23 cellular contexts compared by ENCODE assay signal in genomic region chr3:4812509-4812908, GRCh38.
DNase-seq lines count a peak whose midpoint lies in the region; ATAC-seq, FAIRE-seq and TF ChIP-seq lines count a peak whose summit lies in the region.
"Had no signal": no experiment of that assay in that cellular context is flagged by ENCODE, and none has a peak within 500 bp of the region (broad histone marks: within the 10 kb centered on the region; RNA-seq: fewer than 3 reads in every experiment).

No MANE protein-coding gene starts in this region.

- DNase-seq in Ammon's horn (ENCODE audit: low spot score) (peak; percentile 25), K562 (ENCODE audit: extremely low read depth in 1 of 4, low spot score in 3 of 4) (no peak), sciatic nerve (ENCODE audit: low spot score) (no peak), NCI-H1417 treated with DMSO at 0.1 percent for 48 hours (lab: John Stamatoyannopoulos, UW) (no peak), G401 (ENCODE audit: low spot score) (no peak)
- DNase-seq in activated CD8-positive, alpha-beta memory T cell treated with anti-CD3 and anti-CD28 coated beads for 24 hours = no peak
- DNase-seq: BE2C; Caco-2; CD4-positive, CD25-positive, alpha-beta regulatory T cell; GF-D8; HCEC 1CT; MM.1S; NCI-H1092; NCI-H1694; NCI-H2081 treated with DMSO at 0.1 percent for 48 hours; NCI-H510A; NCI-H748 treated with DMSO at 0.1 percent for 48 hours; NK-92 treated with Interleukin-12 subunit alpha and Interleukin-12 subunit beta, amount 100 ng/mL, for 24 hours; Peyer's patch; Right ventricle myocardium superior had no signal

- H3K4me3 ChIP-seq in K562 = no peak overlapping the region
- H3K4me3 ChIP-seq in gastroesophageal sphincter = no peak overlapping the region
- H3K4me3 ChIP-seq: GM23338, Peyer's patch had no signal

- POLR2A ChIA-PET in K562 (lab: Yijun Ruan, JAX) = interaction anchor here (0.8 to 1.3 kb wide), 2 partner anchors 13 to 19 kb away, joined by 4 to 5 read pairs; no protein-coding TSS in a partner anchor

- H2AFZ ChIP-seq in K562 (ENCODE audit: low read depth, low read length) = no peak overlapping the region
- H2AFZ ChIP-seq: GM23338 had no signal

- no peak for TF ChIP-seq CTCF in K562 (IDR thresholded peaks at IDR 0.05 in 2 of 3, conservative IDR thresholded peaks at IDR 0.05 in 1 of 3; ENCODE audit: insufficient read depth in 2 of 3, low read depth in 1 of 3, low read length in 3 of 3)
- no peak for TF ChIP-seq CTCF in gastroesophageal sphincter (IDR thresholded peaks at IDR 0.05)

- intact Hi-C loops in K562 (cut with micrococcal nuclease) (loop anchor here (5.0 kb wide), 2 partner anchors 245 to 380 kb away; no protein-coding TSS in a partner anchor), sciatic nerve (cut with DNase I) (no loop called here)

- no peak for TF ChIP-seq RAD21 in K562 (CRISPR knock-in tag; conservative IDR thresholded peaks at IDR 0.05 in 1 of 2, IDR thresholded peaks at IDR 0.05 in 1 of 2)

- peaks cover 17% of the 10 kb centered on the region for H3K36me3 ChIP-seq in K562 (ENCODE audit: control insufficient read depth, insufficient read depth, low read length)
- H3K36me3 ChIP-seq in gastroesophageal sphincter = peaks cover 0 to 73% of the 10 kb centered on the region in 2 donors
- H3K36me3 ChIP-seq: Peyer's patch had no signal

- in situ Hi-C loops in K562 (cut with MboI) = loop anchor here (5.0 kb wide), 1 partner anchor 90 kb away; no protein-coding TSS in a partner anchor
- in situ Hi-C loops in G401 (cut with HindIII; ENCODE audit: low sequenced_read_pairs) = no loop called here

- ATAC-seq in K562 (no peak), gastroesophageal sphincter (no peak), sciatic nerve (peak; percentile 14), GM18868 (IDR thresholded peaks at IDR 0.05; ENCODE audit: unreplicated experiment) (no peak)
- ATAC-seq: GM23338 had no signal

- BruUV-seq in K562 (replicated peaks; lab: Mats Ljungman, UMichigan) = no TSS peak

- H3K9me3 ChIP-seq in K562 (replicated peaks; ENCODE audit: control insufficient read depth, insufficient read depth, low read depth, low read length) = no peaks in the 10 kb centered on the region
- H3K9me3 ChIP-seq in gastroesophageal sphincter = peaks cover 0 to 5% (median 0%) of the 10 kb centered on the region in 3 donors
- H3K9me3 ChIP-seq: BE2C, Caco-2, Peyer's patch had no signal

- H3K9ac ChIP-seq in K562 (ENCODE audit: insufficient read depth in 1 of 2, low read depth in 2 of 2, low read length in 2 of 2) = no peak overlapping the region

- FAIRE-seq in K562 (lab: Jason Lieb, UNC) = no peak

- 69% methylated on average over 5 of the region's 5 CpGs for WGBS in K562 (ENCODE audit: insufficient coverage, low coverage, missing lambda C conversion rate)
- 19 to 23% methylated on average over 5 of the region's 5 CpGs for WGBS in gastroesophageal sphincter (ENCODE audit: low coverage in 1 of 2), 2 donors

- H3K27ac ChIP-seq in K562 (ENCODE audit: extremely low read depth, low read depth, low read length) (no peak overlapping the region), gastroesophageal sphincter (peak overlapping the region in 3 of 4 donors; percentile 9 to 61 (median 25))
- H3K27ac ChIP-seq: Peyer's patch had no signal

- CTCF ChIA-PET in K562 (lab: Yijun Ruan, JAX; ENCODE audit: low intra/inter-chr PET ratio) = no interaction called here

- peaks cover 29% of the 10 kb centered on the region for H3K79me2 ChIP-seq in K562 (ENCODE audit: control insufficient read depth, insufficient read depth, low read length)

- H3K4me2 ChIP-seq in K562 (ENCODE audit: insufficient read depth, low read length) = no peak overlapping the region
- H3K4me2 ChIP-seq: GM23338 had no signal

- H3K27me3 ChIP-seq in K562 (ENCODE audit: control insufficient read depth in 2 of 2, insufficient read depth in 2 of 2, low read length in 2 of 2) (no peaks in the 10 kb centered on the region), gastroesophageal sphincter (no peaks in the 10 kb centered on the region)
- H3K27me3 ChIP-seq: BE2C, Peyer's patch had no signal

- no peaks in the 10 kb centered on the region for H3K9me1 ChIP-seq in K562 (ENCODE audit: control insufficient read depth, insufficient read depth, low read length)

- H4K20me1 ChIP-seq in K562 (replicated peaks; ENCODE audit: control insufficient read depth, insufficient read depth, low read length) = no peaks in the 10 kb centered on the region

- TF ChIP-seq POLR2A in K562 (conservative IDR thresholded peaks at IDR 0.05) = no peak
- TF ChIP-seq POLR2A in gastroesophageal sphincter (IDR thresholded peaks at IDR 0.05) = no peak

- H3K4me1 ChIP-seq in K562 (replicated peaks in 1 of 2; ENCODE audit: control insufficient read depth in 2 of 2, insufficient read depth in 2 of 2, low read length in 2 of 2) = peaks cover 16 to 48% of the 10 kb centered on the region in 2 experiments
- peaks cover 0 to 46% (median 8%) of the 10 kb centered on the region in 3 donors for H3K4me1 ChIP-seq in gastroesophageal sphincter
- H3K4me1 ChIP-seq: BE2C, Peyer's patch had no signal

- TF ChIP-seq EP300 in K562 (IDR thresholded peaks at IDR 0.05; ENCODE audit: low read length) (no peak), gastroesophageal sphincter (IDR thresholded peaks at IDR 0.05) (no peak)

TF ChIP-seq in K562, 482 proteins besides CTCF, POLR2A, EP300 and RAD21:
- peak; percentile 45; the same call in 1 of the 2 replicates for TF ChIP-seq ZNF592 (IDR thresholded peaks at IDR 0.05)
- TF ChIP-seq SMARCA5 (IDR thresholded peaks at IDR 0.05) = no peak
